In the genomic region with DNA sequence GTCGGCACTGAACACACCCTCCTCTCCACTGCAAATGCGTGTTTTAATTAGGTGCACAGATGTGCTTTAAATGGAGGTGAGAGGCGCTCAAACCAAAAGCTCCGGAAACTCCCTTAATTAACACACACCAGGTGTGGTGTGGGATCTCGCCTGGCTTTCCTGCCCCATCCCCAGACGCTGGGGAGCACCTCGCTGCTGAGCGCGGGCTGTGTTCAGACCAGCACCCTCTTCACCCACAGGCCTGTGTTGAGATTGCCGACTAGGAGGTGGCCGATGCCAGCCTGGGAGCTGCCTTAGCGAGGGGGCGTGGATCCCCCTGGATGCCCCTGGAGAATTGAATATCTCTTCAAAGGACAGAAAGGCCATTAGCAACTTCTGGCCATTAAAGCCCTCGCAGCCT, we compare ENCODE assay signal across 20 cellular contexts.
"Had no signal": no experiment of that assay in that cellular context is flagged by ENCODE, and none has a peak within 500 bp of the region (broad histone marks: within the 10 kb centered on the region; RNA-seq: fewer than 3 reads in every experiment).

No MANE protein-coding gene starts in this region.

- DNase-seq: KBM-7, MV-4-11, NCI-H1048, NCI-H1105, NCI-H1417, NCI-H1436 treated with DMSO at 0.1 percent for 48 hours, NCI-H1694, NCI-H187 treated with DMSO at 0.1 percent for 48 hours, NCI-H2029 treated with DMSO at 0.1 percent for 48 hours, NCI-H226, NCI-H446, NCI-H510A, NCI-H524 treated with DMSO at 0.1 percent for 48 hours, NCI-H69, NCI-H774, OCI-M1, PC-9, Peyer's patch, Right ventricle myocardium superior, SIG-M5 had no signal
